11 cellular contexts compared by ENCODE assay signal in the genomic region with DNA sequence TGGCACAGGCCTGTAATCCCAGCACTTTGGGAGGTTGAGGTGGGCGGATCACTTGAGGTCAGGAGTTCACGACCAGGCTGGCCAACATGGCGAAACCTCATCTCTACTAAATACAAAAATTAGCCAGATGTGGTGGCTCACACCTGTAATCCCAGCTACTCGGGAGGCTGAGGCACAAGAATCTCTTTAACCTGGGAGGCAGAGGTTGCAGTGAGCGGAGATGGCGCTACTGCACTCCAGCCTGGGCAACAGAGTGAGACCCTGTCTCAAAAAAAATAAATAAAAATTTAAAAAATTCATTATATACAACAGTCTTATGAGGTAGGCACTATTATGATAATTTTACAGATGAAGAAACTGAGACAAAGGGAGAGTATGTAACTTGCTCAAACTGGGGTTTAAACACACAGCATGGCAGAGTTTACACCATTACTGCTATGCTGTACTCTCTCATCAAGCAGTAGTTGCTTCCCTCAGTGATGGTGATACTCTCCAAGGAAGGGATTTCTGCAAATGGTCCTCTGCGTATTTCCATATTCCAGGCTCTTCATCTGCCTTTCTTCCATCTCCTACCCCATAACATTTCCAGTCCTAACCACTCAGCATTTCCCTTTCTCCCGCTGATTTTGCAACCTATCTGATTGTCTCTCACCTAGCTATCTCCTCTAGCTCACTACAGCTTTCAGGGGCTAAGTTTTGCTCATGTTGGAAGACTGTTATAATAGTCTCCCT.
"Had no signal": no experiment of that assay in that cellular context is flagged by ENCODE, and none has a peak within 500 bp of the region (broad histone marks: within the 10 kb centered on the region; RNA-seq: fewer than 3 reads in every experiment).

No MANE protein-coding gene starts in this region.

- DNase-seq: activated CD4-positive, alpha-beta T cell treated with anti-CD3 and anti-CD28 coated beads for 1 hour; activated CD8-positive, alpha-beta T cell treated with anti-CD3 and anti-CD28 coated beads for 36 hours; activated naive CD4-positive, alpha-beta T cell treated with Interleukin-2 at 50 U/mL for 16 hours; left cardiac atrium; lower lobe of right lung; midbrain; pancreas had no signal

- H3K27ac ChIP-seq: cardiac muscle cell, lower lobe of right lung, pancreas had no signal

- H3K4me3 Mint-ChIP-seq: activated CD8-positive, alpha-beta T cell treated with anti-CD3 and anti-CD28 coated beads for 36 hours; activated T-helper 17 cell treated with anti-CD3 and anti-CD28 coated beads, Interleukin-2, amount 50 U/mL, for 72 hours had no signal

- ATAC-seq: activated CD8-positive, alpha-beta T cell treated with anti-CD3 and anti-CD28 coated beads for 36 hours; activated T-helper 17 cell treated with anti-CD3 and anti-CD28 coated beads, Interleukin-2, amount 50 U/mL, for 72 hours; left cardiac atrium; lower lobe of right lung; pancreas; sciatic nerve had no signal

- H3K27me3 ChIP-seq: cardiac muscle cell, pancreas had no signal

- H3K36me3 ChIP-seq: cardiac muscle cell had no signal

- H3K27me3 Mint-ChIP-seq: activated CD8-positive, alpha-beta T cell treated with anti-CD3 and anti-CD28 coated beads for 36 hours; activated T-helper 17 cell treated with anti-CD3 and anti-CD28 coated beads, Interleukin-2, amount 50 U/mL, for 72 hours had no signal

- H3K4me3 ChIP-seq: cardiac muscle cell, lower lobe of right lung, pancreas had no signal

- FAIRE-seq: pancreas, urothelium cell line had no signal

- H3K27ac Mint-ChIP-seq: activated CD8-positive, alpha-beta T cell treated with anti-CD3 and anti-CD28 coated beads for 36 hours had no signal

- H3K9me3 ChIP-seq: lower lobe of right lung, pancreas had no signal
